1 cellular context compared by ENCODE assay signal in genomic region chr17:39197380-39198185, GRCh38.
TF ChIP-seq lines count a peak whose summit lies in the region.

TSS of gene CACNB1 (minus strand) at chr17:39197669. CDS start at chr17:39197495, 174 bp downstream.

TF ChIP-seq in HepG2, 621 proteins besides CTCF, POLR2A, EP300 and RAD21 (continued from another document):
- no peak for TF ChIP-seq HIC2 (CRISPR knock-in tag; IDR thresholded peaks at IDR 0.05; ENCODE audit: low read depth)
- 0 out of 2 replicates have a peak, but pooled peaks have one; percentile 49 for TF ChIP-seq HOXA7 (CRISPR knock-in tag; IDR thresholded peaks at IDR 0.05)
- TF ChIP-seq ZNF317 (CRISPR knock-in tag; IDR thresholded peaks at IDR 0.05), result no peak
- TF ChIP-seq ZNF263 (CRISPR knock-in tag; IDR thresholded peaks at IDR 0.05), result no peak
- TF ChIP-seq ZNF552 (CRISPR knock-in tag; IDR thresholded peaks at IDR 0.05; ENCODE audit: borderline replicate concordance), result no peak
- TF ChIP-seq ZNF766 (CRISPR knock-in tag; IDR thresholded peaks at IDR 0.05; ENCODE audit: borderline replicate concordance), result no peak
- TF ChIP-seq KLF16 (CRISPR knock-in tag; IDR thresholded peaks at IDR 0.05), result peak in 1 of 2 experiments; percentile 36; a peak in 1 of 4 replicates
- no peak for TF ChIP-seq BORCS8-MEF2B (CRISPR knock-in tag; IDR thresholded peaks at IDR 0.05)
- no peak for TF ChIP-seq AKNA (CRISPR knock-in tag; IDR thresholded peaks at IDR 0.05; ENCODE audit: borderline replicate concordance)
- TF ChIP-seq ZNF672 (CRISPR knock-in tag; IDR thresholded peaks at IDR 0.05), result no peak
- TF ChIP-seq KLF9 (CRISPR knock-in tag; IDR thresholded peaks at IDR 0.05; ENCODE audit: low read depth), result no peak
- no peak for TF ChIP-seq SNAPC4 (CRISPR knock-in tag; IDR thresholded peaks at IDR 0.05)
- TF ChIP-seq REL (CRISPR knock-in tag; conservative IDR thresholded peaks at IDR 0.05), result 0 out of 2 replicates have a peak, but pooled peaks have one; percentile 47
- no peak for TF ChIP-seq ZNF629 (CRISPR knock-in tag; conservative IDR thresholded peaks at IDR 0.05)
- no peak for TF ChIP-seq SNAPC5 (CRISPR knock-in tag; IDR thresholded peaks at IDR 0.05; ENCODE audit: borderline replicate concordance)
- no peak for TF ChIP-seq ZNF616 (CRISPR knock-in tag; IDR thresholded peaks at IDR 0.05; ENCODE audit: low read depth)
- no peak for TF ChIP-seq PLSCR1 (CRISPR knock-in tag; IDR thresholded peaks at IDR 0.05; ENCODE audit: borderline replicate concordance)
- no peak for TF ChIP-seq ZNF441 (CRISPR knock-in tag; IDR thresholded peaks at IDR 0.05; ENCODE audit: borderline replicate concordance)
- peak; percentile 21; the same call in 1 of the 2 replicates for TF ChIP-seq DMAP1 (CRISPR knock-in tag; IDR thresholded peaks at IDR 0.05)
- no peak for TF ChIP-seq ZKSCAN1 (IDR thresholded peaks at IDR 0.05; ENCODE audit: low read length)
- no peak for TF ChIP-seq ZNF543 (CRISPR knock-in tag; IDR thresholded peaks at IDR 0.05)
- no peak for TF ChIP-seq ARNTL (CRISPR knock-in tag; IDR thresholded peaks at IDR 0.05)
- peak; percentile 57; the same call in 1 of the 2 replicates for TF ChIP-seq TFDP2 (CRISPR knock-in tag; IDR thresholded peaks at IDR 0.05)
- TF ChIP-seq HDAC1 (CRISPR knock-in tag; IDR thresholded peaks at IDR 0.05), result no peak
- TF ChIP-seq CBFB (CRISPR knock-in tag; IDR thresholded peaks at IDR 0.05), result peak; percentile 41; the same call in 1 of the 2 replicates
- no peak for TF ChIP-seq KLF12 (CRISPR knock-in tag; IDR thresholded peaks at IDR 0.05; ENCODE audit: borderline replicate concordance)
- 0 out of 2 replicates have a peak, but pooled peaks have one; percentile 16 for TF ChIP-seq IKZF5 (CRISPR knock-in tag; IDR thresholded peaks at IDR 0.05)
- no peak for TF ChIP-seq ZNF724P (CRISPR knock-in tag; IDR thresholded peaks at IDR 0.05; ENCODE audit: borderline replicate concordance)
- no peak for TF ChIP-seq MBD4 (IDR thresholded peaks at IDR 0.05; ENCODE audit: borderline replicate concordance, low read length)
- peak; percentile 19; the same call in 1 of the 2 replicates for TF ChIP-seq PRDM10 (CRISPR knock-in tag; IDR thresholded peaks at IDR 0.05; ENCODE audit: low read depth)
- 0 out of 2 replicates have a peak, but pooled peaks have one; percentile 37 for TF ChIP-seq POLR2G (IDR thresholded peaks at IDR 0.05; ENCODE audit: low read depth, low read length)
- no peak for TF ChIP-seq NONO (IDR thresholded peaks at IDR 0.05)
- peak; percentile 70; the same call in 1 of the 2 replicates for TF ChIP-seq NONO (CRISPR knock-in tag; conservative IDR thresholded peaks at IDR 0.05)
- 0 out of 2 replicates have a peak, but pooled peaks have one; percentile 34 for TF ChIP-seq POGK (CRISPR knock-in tag; conservative IDR thresholded peaks at IDR 0.05)
- TF ChIP-seq RBFOX2 (IDR thresholded peaks at IDR 0.05; ENCODE audit: low read depth, low read length), result peak; percentile 45; the same call in 1 of the 2 replicates
- no peak for TF ChIP-seq ZNF746 (CRISPR knock-in tag; IDR thresholded peaks at IDR 0.05)
- 0 out of 2 replicates have a peak, but pooled peaks have one; percentile 44 for TF ChIP-seq AHR (CRISPR knock-in tag; IDR thresholded peaks at IDR 0.05)
- TF ChIP-seq HOXD1 (CRISPR knock-in tag; IDR thresholded peaks at IDR 0.05), result no peak
TF ChIP-seq in HepG2: peak in this region for 83.
